Comparison of ENCODE assay signal across 9 cellular contexts in the genomic region with DNA sequence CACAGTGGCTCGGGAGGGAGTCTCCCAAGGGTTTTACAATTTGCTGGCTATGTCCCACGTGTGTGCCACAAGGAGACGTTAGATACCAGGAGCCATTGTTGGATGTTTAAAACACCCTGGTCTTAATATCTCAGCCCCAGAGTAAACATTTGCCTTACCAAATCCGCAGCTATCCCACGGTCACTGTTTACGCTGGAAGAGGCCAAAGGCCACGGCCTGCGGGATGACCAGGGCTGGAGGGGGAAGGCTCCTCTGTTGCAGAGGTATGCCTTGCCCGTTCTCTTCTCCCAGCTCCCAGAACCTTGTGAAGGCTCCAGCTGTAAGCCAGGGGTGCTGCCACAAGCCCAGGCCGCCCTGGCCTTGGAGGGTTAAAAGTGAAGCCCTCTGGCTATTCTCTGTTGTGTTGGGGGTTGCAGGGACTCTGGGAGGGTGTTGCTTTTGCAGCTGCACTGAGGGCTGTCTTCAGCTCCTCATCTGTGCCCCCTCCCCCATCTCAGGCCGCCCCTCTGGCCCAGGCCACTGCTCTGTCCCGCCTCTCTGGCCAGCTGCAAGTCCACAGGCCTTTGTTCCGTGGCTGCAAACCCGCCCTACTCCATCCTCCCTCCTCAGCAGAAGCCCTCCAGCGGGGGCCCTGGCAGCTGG. TPM values are rescaled to one million over a fixed set of nuclear protein-coding genes. Genes with fewer than 3 reads are reported as not detected.
DNase-seq lines count a peak whose midpoint lies in the region; ATAC-seq, FAIRE-seq and TF ChIP-seq lines count a peak whose summit lies in the region.
"Had no signal": no experiment of that assay in that cellular context is flagged by ENCODE, and none has a peak within 500 bp of the region (broad histone marks: within the 10 kb centered on the region; RNA-seq: fewer than 3 reads in every experiment).

No MANE protein-coding gene starts in this region.

- peak overlapping the region; percentile 93 to 99 (median 98) for H3K4me2 ChIP-seq in BLaER1 treated with 17β-estradiol and CSF1 and Interleukin-3, amounts not matched to agents 10 nM and 100 nM

- peaks cover under 1% of the 10 kb centered on the region; the same call in 1 of the 2 replicates for H3K9me3 Mint-ChIP-seq in WTC11
- H3K9me3 Mint-ChIP-seq: stimulated activated naive CD8-positive, alpha-beta T cell treated with anti-CD3 and anti-CD28 coated beads, Interleukin-15, amount 100 ng/mL, for 72 hours had no signal

- DNase-seq in WTC11 (ENCODE audit: low spot score) (peak; percentile 67), heart right ventricle (peak; percentile 54 to 69), GM19239 (ENCODE audit: insufficient read length, low spot score) (no peak), GM10248 (ENCODE audit: extremely low spot score) (no peak)
- DNase-seq: stimulated activated naive CD8-positive, alpha-beta T cell treated with anti-CD3 and anti-CD28 coated beads, Interleukin-15, amount 100 ng/mL, for 72 hours had no signal

- peaks cover 6% of the 10 kb centered on the region for H3K36me3 Mint-ChIP-seq in WTC11

- peak overlapping the region; percentile 84 for H3K4me3 Mint-ChIP-seq in WTC11
- H3K4me3 Mint-ChIP-seq: stimulated activated naive CD8-positive, alpha-beta T cell treated with anti-CD3 and anti-CD28 coated beads, Interleukin-15, amount 100 ng/mL, for 72 hours had no signal

- no peak for TF ChIP-seq CTCF in WTC11 (IDR thresholded peaks at IDR 0.05)
- no peak for TF ChIP-seq CTCF in heart right ventricle (IDR thresholded peaks at IDR 0.05)
- no peak for TF ChIP-seq CTCF in neutrophil (IDR thresholded peaks at IDR 0.05)
- TF ChIP-seq CTCF in GM10248 (IDR thresholded peaks at IDR 0.05; ENCODE audit: control extremely low read depth, extremely low read depth, low read depth, missing control alignments), result no peak

- H4K20me1 ChIP-seq in BLaER1 treated with 17β-estradiol and CSF1 and Interleukin-3, amounts not matched to agents 10 nM and 100 nM, result peaks cover 0 to 19% (median 0%) of the 10 kb centered on the region in 11 experiments; a peak in 4 of 22 replicates

- no peak overlapping the region for H3K4me3 ChIP-seq in BLaER1 treated with 17β-estradiol and CSF1 and Interleukin-3, amounts not matched to agents 10 nM and 100 nM
- H3K4me3 ChIP-seq in heart right ventricle (peak overlapping the region in 9 of 10 donors; percentile 63 to 89 (median 84)), neutrophil (ENCODE audit: low read depth in 1 of 2, low read length in 1 of 2) (peak overlapping the region; percentile 79 to 97)

- H3K4me1 Mint-ChIP-seq in WTC11, result peaks cover 76% of the 10 kb centered on the region

- H3K27me3 Mint-ChIP-seq in WTC11 (ENCODE audit: low read depth), result no peaks in the 10 kb centered on the region

- H3K9me3 ChIP-seq in BLaER1 treated with 17β-estradiol and CSF1 and Interleukin-3, amounts not matched to agents 10 nM and 100 nM (replicated peaks in 1 of 11), result peaks cover 0 to 4% (median 0%) of the 10 kb centered on the region in 11 experiments; a peak in 6 of 22 replicates
- H3K9me3 ChIP-seq in heart right ventricle (no peaks in the 10 kb centered on the region), neutrophil (no peaks in the 10 kb centered on the region)

- intact Hi-C loops in heart right ventricle (cut with DNase I), result loop anchor here in 1 of 10 donors (5.0 kb wide), 1 partner anchor 56 kb away; no protein-coding TSS in a partner anchor

- peak overlapping the region in 2 of 11 experiments; percentile 7 to 15; a peak in 1 of 22 replicates for H3K9ac ChIP-seq in BLaER1 treated with 17β-estradiol and CSF1 and Interleukin-3, amounts not matched to agents 10 nM and 100 nM

- ATAC-seq in WTC11 (peak; percentile 3), heart right ventricle (peak in 6 of 8 donors; percentile 30 to 55 (median 42)), GM19463 (IDR thresholded peaks at IDR 0.05; ENCODE audit: unreplicated experiment) (no peak), GM21786 (IDR thresholded peaks at IDR 0.05; ENCODE audit: unreplicated experiment) (no peak)
- ATAC-seq: stimulated activated naive CD8-positive, alpha-beta T cell treated with anti-CD3 and anti-CD28 coated beads, Interleukin-15, amount 100 ng/mL, for 72 hours had no signal

- peak overlapping the region in 4 of 11 experiments; percentile 4 to 30 (median 12); a peak in 5 of 22 replicates for H3K27ac ChIP-seq in BLaER1 treated with 17β-estradiol and CSF1 and Interleukin-3, amounts not matched to agents 10 nM and 100 nM
- H3K27ac ChIP-seq in heart right ventricle (peak overlapping the region; percentile 28 to 90 (median 83)), neutrophil (peak overlapping the region; percentile 99)

- peaks cover 68 to 89% (median 81%) of the 10 kb centered on the region in 10 experiments for H3K4me1 ChIP-seq in BLaER1 treated with 17β-estradiol and CSF1 and Interleukin-3, amounts not matched to agents 10 nM and 100 nM
- H3K4me1 ChIP-seq in heart right ventricle, result peaks cover 17 to 91% (median 72%) of the 10 kb centered on the region in 9 donors
- peaks cover 83 to 91% of the 10 kb centered on the region in 2 experiments for H3K4me1 ChIP-seq in neutrophil (ENCODE audit: control insufficient read depth in 1 of 2, insufficient read depth in 1 of 2, low read depth in 1 of 2, low read length in 1 of 2)

- CTCF ChIA-PET in WTC11 (lab: Charles Lee), result interaction anchor here (0.7 to 5.9 kb wide), 11 partner anchors 10 to 166 kb away, joined by 3 to 40 read pairs (median 4); partner anchors contain the start of gene HSPA2
- CTCF ChIA-PET in GM10248 (lab: Yijun Ruan, JAX), result no interaction called here

- peaks cover 43 to 57% (median 53%) of the 10 kb centered on the region in 11 experiments for H3K27me3 ChIP-seq in BLaER1 treated with 17β-estradiol and CSF1 and Interleukin-3, amounts not matched to agents 10 nM and 100 nM
- H3K27me3 ChIP-seq in heart right ventricle, result peaks cover 0 to 35% (median 4%) of the 10 kb centered on the region in 7 donors
- H3K27me3 ChIP-seq in neutrophil, result peaks cover 5% of the 10 kb centered on the region

- 59 to 74% methylated on average over 14 to 15 of the region's 15 CpGs for WGBS in heart right ventricle, 2 donors

- H3K27ac Mint-ChIP-seq in WTC11, result peak overlapping the region; percentile 66
- H3K27ac Mint-ChIP-seq: stimulated activated naive CD8-positive, alpha-beta T cell treated with anti-CD3 and anti-CD28 coated beads, Interleukin-15, amount 100 ng/mL, for 72 hours had no signal

- no peaks in the 10 kb centered on the region for H3K36me3 ChIP-seq in BLaER1 treated with 17β-estradiol and CSF1 and Interleukin-3, amounts not matched to agents 10 nM and 100 nM
- H3K36me3 ChIP-seq in heart right ventricle (no peaks in the 10 kb centered on the region), neutrophil (peaks cover 21% of the 10 kb centered on the region)

- POLR2A ChIA-PET in WTC11 (lab: Charles Lee) (interaction anchor here (1.1 to 6.7 kb wide), 5 partner anchors 8 to 24 kb away, joined by 3 to 52 read pairs (median 3); no protein-coding TSS in a partner anchor), GM10248 (lab: Yijun Ruan, JAX) (no interaction called here)

- FAIRE-seq in GM19239 (lab: Jason Lieb, UNC), result no peak

TF ChIP-seq in WTC11, 78 proteins besides CTCF, POLR2A, EP300 and RAD21 (continues in another document):
- TF ChIP-seq ZNF121 (CRISPR knock-in tag; IDR thresholded peaks at IDR 0.05) (0 out of 2 replicates have a peak, but pooled peaks have one; percentile 27), ZNF281 (CRISPR knock-in tag; IDR thresholded peaks at IDR 0.05) (peak; percentile 94), MAX (CRISPR knock-in tag; IDR thresholded peaks at IDR 0.05) (0 out of 2 replicates have a peak, but pooled peaks have one; percentile 39), ZNF317 (CRISPR knock-in tag; IDR thresholded peaks at IDR 0.05; ENCODE audit: borderline replicate concordance, low read depth) (no peak), SP1 (CRISPR knock-in tag; conservative IDR thresholded peaks at IDR 0.05) (0 out of 2 replicates have a peak, but pooled peaks have one; percentile 31)

RNA-seq across cellular contexts. Expression of gene PLEKHG3, which starts 2.4 kb away (rescaled TPM):
- total RNA-seq in WTC11 (2021) (70.6 to 75.3 TPM (median 71.8 TPM) in 3 replicates), heart right ventricle (10 to 100 TPM; 11.2 to 25.5 (median 16.2) TPM)
- polyA plus RNA-seq in heart right ventricle, result 1 to 10 TPM; 5.0 to 9.4 TPM

Comparison
In these comparisons a context has a peak if more than half of its experiments do, and no peak if none do; other contexts are left out.
1. H3K4me3 ChIP-seq: peak in heart right ventricle (9 of 10) and neutrophil (2 of 2); none in BLaER1 treated with 17β-estradiol and CSF1 and Interleukin-3, amounts not matched to agents 10 nM and 100 nM (0 of 10).
2. ATAC-seq: peak in WTC11 (single experiment) and heart right ventricle (6 of 8); none in GM19463 (single experiment) and GM21786 (single experiment).
3. DNase-seq: peak in WTC11 (single experiment) and heart right ventricle (2 of 2); none in GM19239 (single experiment) and GM10248 (single experiment).